ENCODE assay signal across 8 cellular contexts in genomic region chr10:26606389-26606877, GRCh38.
DNase-seq lines count a peak whose midpoint lies in the region; ATAC-seq, FAIRE-seq and TF ChIP-seq lines count a peak whose summit lies in the region.
"Not testable (repeated sequence)": the region's sequence is repeated elsewhere in the genome, so short reads cannot be mapped to it uniquely, and the experiment has no call there.

No MANE protein-coding gene starts in this region.

- CTCF ChIA-PET in activated CD4-positive, alpha-beta T cell treated with anti-CD3 and anti-CD28 coated beads for 36 hours (lab: Charles Lee), result interaction anchor here (0.6 to 0.8 kb wide), 6 partner anchors 9 to 1852 kb away, joined by 3 to 5 read pairs (median 3); no protein-coding TSS in a partner anchor
- CTCF ChIA-PET in endothelial cell of umbilical vein (lab: Charles Lee), result interaction anchor here (1.0 to 2.5 kb wide), 7 partner anchors 10 to 275 kb away, joined by 3 to 38 read pairs (median 4); no protein-coding TSS in a partner anchor

- dilution Hi-C loops in endothelial cell of umbilical vein (cut with MboI; ENCODE audit: extremely low pct_ligation_motif_present, low sequenced_read_pairs), result not testable (repeated sequence)

- not testable (repeated sequence) for H3K9me1 ChIP-seq in endothelial cell of umbilical vein (replicated peaks; ENCODE audit: control insufficient read depth, extremely low read depth, insufficient read depth, low read length)

- H3K4me1 ChIP-seq in endothelial cell of umbilical vein (ENCODE audit: control insufficient read depth, extremely low read depth, insufficient read depth, low read length); liver (ENCODE audit: control insufficient read depth in 4 of 4, insufficient read depth in 4 of 4, low read length in 3 of 4): not testable (repeated sequence)

- DNase-seq in DMS53 (lab: John Stamatoyannopoulos, UW), result peak; percentile 49
- DNase-seq in NCI-H2227 treated with DMSO at 0.1 percent for 48 hours (lab: John Stamatoyannopoulos, UW), result peak; percentile 5
- DNase-seq in activated CD4-positive, alpha-beta T cell treated with anti-CD3 and anti-CD28 coated beads for 36 hours; stimulated activated naive CD8-positive, alpha-beta T cell treated with anti-CD3 and anti-CD28 coated beads, Interleukin-15, Interleukin-2, amounts not matched to agents 100 U/mL and 50 U/mL, for 24 hours: not testable (repeated sequence)
- DNase-seq in endothelial cell of umbilical vein (ENCODE audit: low read depth, low spot score), result peak; percentile 27

- POLR2A ChIA-PET in activated CD4-positive, alpha-beta T cell treated with anti-CD3 and anti-CD28 coated beads for 36 hours (lab: Charles Lee); endothelial cell of umbilical vein (lab: Charles Lee): not testable (repeated sequence)

- not testable (repeated sequence) for H3K27me3 Mint-ChIP-seq in activated CD4-positive, alpha-beta T cell treated with anti-CD3 and anti-CD28 coated beads for 36 hours

- peak; percentile 74 to 79 for TF ChIP-seq RAD21 in liver (IDR thresholded peaks at IDR 0.05)

- H3K36me3 ChIP-seq in endothelial cell of umbilical vein (ENCODE audit: control insufficient read depth in 2 of 2, extremely low read depth in 1 of 2, insufficient read depth in 2 of 2, low read length in 2 of 2); liver (ENCODE audit: control insufficient read depth in 4 of 4, insufficient read depth in 3 of 4, low read depth in 1 of 4, low read length in 3 of 4): not testable (repeated sequence)

- WGBS in liver, result 62% methylated on average over 4 of the region's 4 CpGs

- peak; percentile 78 for FAIRE-seq in endothelial cell of umbilical vein (lab: Jason Lieb, UNC)

- not testable (repeated sequence) for H3K9me3 ChIP-seq in endothelial cell of umbilical vein (replicated peaks; ENCODE audit: control insufficient read depth, insufficient read depth, low read length); liver (ENCODE audit: control insufficient read depth in 4 of 4, low read length in 3 of 4)

- H3K4me3 Mint-ChIP-seq in activated CD4-positive, alpha-beta T cell treated with anti-CD3 and anti-CD28 coated beads for 36 hours, result not testable (repeated sequence)

- not testable (repeated sequence) for H3K4me3 ChIP-seq in endothelial cell of umbilical vein (replicated peaks in 1 of 3; ENCODE audit: insufficient read depth in 1 of 3, low read depth in 1 of 3, low read length in 3 of 3); liver (ENCODE audit: low read depth in 1 of 3, low read length in 3 of 3)

- H3K9ac ChIP-seq in endothelial cell of umbilical vein (replicated peaks; ENCODE audit: extremely low read depth, insufficient read depth, low read length); liver (ENCODE audit: low read depth in 1 of 2, low read length in 2 of 2): not testable (repeated sequence)

- not testable (repeated sequence) for BruUV-seq in endothelial cell of umbilical vein (replicated peaks; lab: Mats Ljungman, UMichigan)

- not testable (repeated sequence) for H4K20me1 ChIP-seq in endothelial cell of umbilical vein (replicated peaks; ENCODE audit: control insufficient read depth, extremely low read depth, insufficient read depth, low read length)

- H3K27ac ChIP-seq in endothelial cell of umbilical vein (ENCODE audit: insufficient read depth, low read depth, low read length); liver (ENCODE audit: low read depth in 1 of 2, low read length in 2 of 2): not testable (repeated sequence)

- not testable (repeated sequence) for H2AFZ ChIP-seq in endothelial cell of umbilical vein (ENCODE audit: low read depth, low read length)

- ATAC-seq in GM19438 (IDR thresholded peaks at IDR 0.05; ENCODE audit: low read depth, unreplicated experiment) (peak; percentile 81), HG03196 (IDR thresholded peaks at IDR 0.05; ENCODE audit: unreplicated experiment) (peak; percentile 63)
- ATAC-seq in activated CD4-positive, alpha-beta T cell treated with anti-CD3 and anti-CD28 coated beads for 36 hours, result peak; percentile 85
- ATAC-seq in stimulated activated naive CD8-positive, alpha-beta T cell treated with anti-CD3 and anti-CD28 coated beads, Interleukin-15, Interleukin-2, amounts not matched to agents 100 U/mL and 50 U/mL, for 24 hours, result peak; percentile 86

- H3K27me3 ChIP-seq in endothelial cell of umbilical vein (ENCODE audit: control insufficient read depth in 2 of 2, insufficient read depth in 2 of 2, low read length in 2 of 2); liver (ENCODE audit: control insufficient read depth in 4 of 4, insufficient read depth in 4 of 4, low read length in 3 of 4): not testable (repeated sequence)

- H3K4me2 ChIP-seq in endothelial cell of umbilical vein (ENCODE audit: insufficient read depth, low read length), result not testable (repeated sequence)

- TF ChIP-seq POLR2A in endothelial cell of umbilical vein (IDR thresholded peaks at IDR 0.05; ENCODE audit: low read depth, low read length), result not testable (repeated sequence)

- H3K27ac Mint-ChIP-seq in activated CD4-positive, alpha-beta T cell treated with anti-CD3 and anti-CD28 coated beads for 36 hours, result not testable (repeated sequence)

- intact Hi-C loops in activated CD4-positive, alpha-beta T cell treated with anti-CD3 and anti-CD28 coated beads for 36 hours (cut with DNase I, micrococcal nuclease), result loop anchor here (1.0 to 10.0 kb wide), 4 partner anchors 78 to 276 kb away; no protein-coding TSS in a partner anchor
- intact Hi-C loops in endothelial cell of umbilical vein (cut with micrococcal nuclease), result loop anchor here (1.0 to 10.0 kb wide), 2 partner anchors 118 to 276 kb away; no protein-coding TSS in a partner anchor

- TF ChIP-seq CTCF in endothelial cell of umbilical vein (IDR thresholded peaks at IDR 0.05; ENCODE audit: extremely low read depth in 1 of 2, insufficient read depth in 1 of 2, low read depth in 1 of 2, low read length in 2 of 2) (peak; percentile 16 to 25), liver (IDR thresholded peaks at IDR 0.05; ENCODE audit: low read depth, low read length, missing input control) (peak; percentile 43)

- H3K36me3 Mint-ChIP-seq in activated CD4-positive, alpha-beta T cell treated with anti-CD3 and anti-CD28 coated beads for 36 hours (ENCODE audit: low read depth), result not testable (repeated sequence)

- not testable (repeated sequence) for H3K4me1 Mint-ChIP-seq in activated CD4-positive, alpha-beta T cell treated with anti-CD3 and anti-CD28 coated beads for 36 hours

- not testable (repeated sequence) for H3K9me3 Mint-ChIP-seq in activated CD4-positive, alpha-beta T cell treated with anti-CD3 and anti-CD28 coated beads for 36 hours (ENCODE audit: low read depth)

- not testable (repeated sequence) for H3K79me2 ChIP-seq in endothelial cell of umbilical vein (ENCODE audit: control insufficient read depth, insufficient read depth, low read length)
